9 cellular contexts compared by ENCODE assay signal in the genomic region with DNA sequence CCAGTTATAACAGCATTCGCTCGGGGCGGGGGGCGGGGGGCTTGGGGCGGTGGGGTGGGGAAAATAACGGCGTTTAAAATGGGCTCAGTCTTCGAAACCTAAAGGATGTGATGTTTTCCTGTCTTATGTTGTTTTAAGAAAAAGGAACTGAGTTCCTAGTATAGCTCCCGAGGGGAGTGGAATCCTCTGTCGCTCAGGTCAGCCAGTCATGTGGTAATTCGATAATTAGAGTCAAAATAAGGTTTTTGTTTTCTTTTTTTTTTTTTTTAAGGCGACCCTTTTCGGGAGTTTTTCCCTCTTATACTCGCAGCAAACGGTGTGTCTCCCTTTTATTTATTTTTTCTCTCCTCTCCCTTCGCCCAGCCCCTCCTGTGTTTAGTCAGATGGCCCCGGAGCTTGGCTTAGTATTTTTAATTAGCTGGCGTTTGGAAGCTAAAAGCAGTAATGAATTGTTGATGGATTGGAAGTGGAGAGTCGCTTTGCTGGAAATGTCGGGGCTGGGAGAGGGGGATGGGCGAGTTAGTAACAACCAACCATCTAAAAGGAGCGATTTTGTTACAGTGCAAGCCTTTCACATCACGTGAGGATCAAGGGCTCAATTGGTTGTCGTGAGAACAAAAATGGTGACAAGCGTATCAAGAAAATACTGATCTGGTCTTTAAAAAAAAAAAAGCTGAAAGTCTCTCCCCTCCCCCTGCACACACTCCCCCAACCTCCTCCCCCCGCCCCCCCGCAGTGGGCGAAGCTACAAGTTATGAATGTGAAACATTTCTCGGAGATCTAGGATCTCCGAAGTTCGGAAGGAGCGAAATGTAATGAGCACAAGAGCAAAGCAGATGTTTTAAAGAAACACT. TPM values are rescaled to one million over a fixed set of nuclear protein-coding genes. Genes with fewer than 3 reads are reported as not detected.
DNase-seq lines count a peak whose midpoint lies in the region; ATAC-seq and TF ChIP-seq lines count a peak whose summit lies in the region.
"Had no signal": no experiment of that assay in that cellular context is flagged by ENCODE, and none has a peak within 500 bp of the region (broad histone marks: within the 10 kb centered on the region; RNA-seq: fewer than 3 reads in every experiment).

No MANE protein-coding gene starts in this region.

- H3K4me1 ChIP-seq in BE2C (peaks cover 1% of the 10 kb centered on the region; the same call in 1 of the 2 replicates), esophagus squamous epithelium (peaks cover 3 to 59% (median 18%) of the 10 kb centered on the region in 3 donors)

- H3K27me3 ChIP-seq in BE2C = no peaks in the 10 kb centered on the region
- H3K27me3 ChIP-seq in esophagus squamous epithelium = no peaks in the 10 kb centered on the region

- intact Hi-C loops in esophagus squamous epithelium (cut with DNase I) = loop anchor here (10.0 kb wide), 1 partner anchor 738 kb away; no protein-coding TSS in a partner anchor

- POLR2A ChIA-PET in T-cell (lab: Charles Lee) = no interaction called here

- ATAC-seq in GM19351 (IDR thresholded peaks at IDR 0.05; ENCODE audit: unreplicated experiment) (peak; percentile 18), T-cell (replicated peaks in 1 of 4) (no peak), HG02588 (IDR thresholded peaks at IDR 0.05; ENCODE audit: unreplicated experiment) (no peak)

- peaks cover 0 to 3% (median 0%) of the 10 kb centered on the region in 3 donors for H3K9me3 Mint-ChIP-seq in T-cell
- H3K9me3 Mint-ChIP-seq in type B pancreatic cell = no peaks in the 10 kb centered on the region

- H3K36me3 Mint-ChIP-seq in T-cell = no peaks in the 10 kb centered on the region
- H3K36me3 Mint-ChIP-seq in type B pancreatic cell = peaks cover 3% of the 10 kb centered on the region

- DNase-seq in BE2C = peak; percentile 88
- peak; percentile 85 for DNase-seq in NCI-H1436 (lab: John Stamatoyannopoulos, UW)
- peak in 2 of 34 experiments; percentile 7 to 24 for DNase-seq in T-cell
- DNase-seq in esophagus squamous epithelium (lab: John Stamatoyannopoulos, UW) = peak; percentile 28
- peak; percentile 89 for DNase-seq in midbrain (lab: John Stamatoyannopoulos, UW)
- peak; percentile 74 for DNase-seq in type B pancreatic cell (ENCODE audit: extremely low spot score, unreplicated experiment)

- H3K4me3 ChIP-seq in BE2C (ENCODE audit: low read depth, low read length) (peak overlapping the region; percentile 78), esophagus squamous epithelium (peak overlapping the region; percentile 37 to 78 (median 66))

- WGBS in esophagus squamous epithelium, 2 donors = 0 to 1% methylated on average over 31 to 32 of the region's 32 CpGs

- H3K36me3 ChIP-seq in BE2C = no peaks in the 10 kb centered on the region
- no peaks in the 10 kb centered on the region for H3K36me3 ChIP-seq in esophagus squamous epithelium

- H3K9me3 ChIP-seq in BE2C (no peaks in the 10 kb centered on the region), esophagus squamous epithelium (no peaks in the 10 kb centered on the region)

- CTCF ChIA-PET in T-cell (lab: Charles Lee) = no interaction called here

- H3K4me1 Mint-ChIP-seq in T-cell (peaks cover 25 to 32% (median 27%) of the 10 kb centered on the region in 3 donors), type B pancreatic cell (ENCODE audit: unreplicated experiment) (peaks cover 9% of the 10 kb centered on the region)

- peak overlapping the region; percentile 37 to 73 (median 65) for H3K4me3 Mint-ChIP-seq in T-cell
- no peak overlapping the region for H3K4me3 Mint-ChIP-seq in type B pancreatic cell

- H3K27me3 Mint-ChIP-seq in T-cell (peaks cover 29 to 52% of the 10 kb centered on the region in 2 donors), type B pancreatic cell (no peaks in the 10 kb centered on the region)

- peak in 1 of 4 donors; percentile 25 for TF ChIP-seq POLR2A in esophagus squamous epithelium (IDR thresholded peaks at IDR 0.05)

- H3K27ac Mint-ChIP-seq in T-cell (peak overlapping the region in 1 of 2 donors; percentile 37), type B pancreatic cell (no peak overlapping the region)

- TF ChIP-seq CTCF in BE2C (IDR thresholded peaks at IDR 0.05; ENCODE audit: low read depth, low read length) = no peak
- no peak for TF ChIP-seq CTCF in esophagus squamous epithelium (IDR thresholded peaks at IDR 0.05)
- TF ChIP-seq CTCF in type B pancreatic cell (conservative IDR thresholded peaks at IDR 0.05) = no peak

- peak overlapping the region; percentile 80 to 96 (median 94) for H3K27ac ChIP-seq in esophagus squamous epithelium
- H3K27ac ChIP-seq: HL-60 had no signal

RNA-seq across cellular contexts. Expression of a gene that starts 0.7 kb away (rescaled TPM):
- polyA plus RNA-seq in BE2C (2012; ENCODE audit: insufficient read depth, insufficient read length, low read depth) = 70.5 TPM
- total RNA-seq in T-cell (1 to 10 TPM in 2 of 5 donors, under 1 TPM in 3; 0.26 to 1.3 (median 0.49) TPM), esophagus squamous epithelium (10 to 100 TPM in 2 of 4 donors, 1 to 10 TPM in 2; 5.8 to 25.7 (median 10.4) TPM), type B pancreatic cell (ENCODE audit: low replicate concordance) (37.4 and 63.0 TPM in 2 replicates)
